Comparison of ENCODE assay signal across 9 cellular contexts in genomic region chr16:61030616-61031015, GRCh38.
"Had no signal": no experiment of that assay in that cellular context is flagged by ENCODE, and none has a peak within 500 bp of the region (broad histone marks: within the 10 kb centered on the region; RNA-seq: fewer than 3 reads in every experiment).

No MANE protein-coding gene starts in this region.

- H3K9me3 ChIP-seq: HAP-1 had no signal

- DNase-seq: GM23248, GOT3, H7, H9, HCEC 1CT, HFFc6 had no signal

- H3K9ac ChIP-seq: GM23248 had no signal

- ATAC-seq: GM23338, HCT116 had no signal

- H3K4me3 ChIP-seq: GM23248, GM23338, HAP-1 had no signal

- H3K27ac ChIP-seq: GM23248 had no signal

- H3K36me3 ChIP-seq: HAP-1 had no signal

- H3K4me2 ChIP-seq: GM23338 had no signal

- H2AFZ ChIP-seq: GM23248, GM23338 had no signal
